Comparison of ENCODE assay signal across 9 cellular contexts in the genomic region with DNA sequence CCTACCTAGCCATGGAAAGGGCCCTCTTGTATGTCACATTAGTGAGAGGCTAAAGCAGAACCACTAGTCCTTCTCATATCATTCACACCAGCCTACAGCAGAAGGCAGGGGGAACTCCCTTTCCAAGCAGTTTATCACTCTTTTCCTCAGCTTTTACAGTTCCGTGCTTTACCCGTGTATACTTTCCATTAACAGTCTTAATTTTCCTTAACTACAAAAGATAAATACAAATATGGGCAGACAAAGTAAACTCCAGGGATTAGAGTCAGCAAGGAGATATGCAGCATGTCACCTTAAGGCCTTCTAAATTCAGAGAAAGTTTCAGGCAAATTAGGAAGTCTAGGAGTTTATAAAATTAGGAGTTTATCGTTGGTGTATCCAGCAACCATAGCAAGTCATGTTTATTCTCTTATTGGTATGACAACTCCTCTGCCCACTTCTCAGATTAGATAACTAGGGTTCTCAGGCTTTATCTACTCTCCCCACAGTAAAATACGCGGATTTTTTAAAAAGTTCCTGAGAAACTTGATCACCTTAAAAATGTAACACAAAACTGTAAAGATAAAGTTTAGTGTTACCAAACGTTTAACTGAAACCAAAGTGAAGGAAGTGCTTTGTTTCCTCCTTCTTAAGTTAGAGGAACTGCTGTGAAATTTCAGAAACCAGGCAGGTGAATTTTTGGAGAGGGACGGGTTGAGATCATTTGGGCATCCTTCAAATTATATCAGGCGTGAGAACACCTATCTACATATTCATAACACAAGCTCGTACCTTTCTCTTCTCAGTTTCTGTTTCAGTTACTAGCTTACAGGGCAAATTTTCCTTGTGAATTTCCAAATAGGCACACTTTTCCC. TPM values are rescaled to one million over a fixed set of nuclear protein-coding genes. Genes with fewer than 3 reads are reported as not detected.
DNase-seq lines count a peak whose midpoint lies in the region; TF ChIP-seq lines count a peak whose summit lies in the region.
"Had no signal": no experiment of that assay in that cellular context is flagged by ENCODE, and none has a peak within 500 bp of the region (broad histone marks: within the 10 kb centered on the region; RNA-seq: fewer than 3 reads in every experiment).

No MANE protein-coding gene starts in this region.

- peak overlapping the region; percentile 72 for H3K4me2 ChIP-seq in mammary epithelial cell (ENCODE audit: insufficient read depth, low read depth, low read length)

- peak overlapping the region; percentile 36 for H3K9ac ChIP-seq in HUES48 (ENCODE audit: low read depth, low read length)
- no peak overlapping the region for H3K9ac ChIP-seq in mammary epithelial cell (ENCODE audit: insufficient read depth, low read length)
- no peak overlapping the region for H3K9ac ChIP-seq in rectal smooth muscle tissue (ENCODE audit: low read length)

- DNase-seq in DMS53 (lab: John Stamatoyannopoulos, UW) (peak; percentile 70), DMS53 treated with DMSO at 0.1 percent for 48 hours (lab: John Stamatoyannopoulos, UW; ENCODE audit: unreplicated experiment) (no peak), mammary epithelial cell (no peak), C1 segment of cervical spinal cord (lab: John Stamatoyannopoulos, UW) (no peak), cerebellar cortex (ENCODE audit: low spot score) (no peak), ureter (ENCODE audit: low spot score) (no peak)

- H4K20me1 ChIP-seq in mammary epithelial cell (ENCODE audit: insufficient read depth, low read length) = no peaks in the 10 kb centered on the region

- no peak for TF ChIP-seq CTCF in mammary epithelial cell (conservative IDR thresholded peaks at IDR 0.05 in 1 of 2, IDR thresholded peaks at IDR 0.05 in 1 of 2; ENCODE audit: extremely low read depth in 1 of 2, insufficient read depth in 1 of 2, low read depth in 1 of 2, low read length in 2 of 2)

- BruUV-seq in mammary epithelial cell (replicated peaks; lab: Mats Ljungman, UMichigan) = no TSS peak

- H3K27me3 ChIP-seq in HUES48 (ENCODE audit: control insufficient read depth, insufficient read depth, low read length) (no peaks in the 10 kb centered on the region), mammary epithelial cell (ENCODE audit: insufficient read depth, low read length) (no peaks in the 10 kb centered on the region), rectal smooth muscle tissue (ENCODE audit: control insufficient read depth, insufficient read depth, low read length) (no peaks in the 10 kb centered on the region)

- H3K4me3 ChIP-seq in HUES48 (ENCODE audit: low read depth, low read length) = peak overlapping the region; percentile 43; the same call in 1 of the 2 replicates
- H3K4me3 ChIP-seq in mammary epithelial cell (replicated peaks in 1 of 3; ENCODE audit: insufficient read depth in 1 of 3, low read depth in 2 of 3, low read length in 3 of 3) = no peak overlapping the region
- H3K4me3 ChIP-seq in rectal smooth muscle tissue (ENCODE audit: low read length) = peak overlapping the region; percentile 19

- no peaks in the 10 kb centered on the region for H3K36me3 ChIP-seq in HUES48 (ENCODE audit: control insufficient read depth, insufficient read depth, low read length)
- no peaks in the 10 kb centered on the region for H3K36me3 ChIP-seq in mammary epithelial cell (ENCODE audit: insufficient read depth, low read length)
- H3K36me3 ChIP-seq in rectal smooth muscle tissue (ENCODE audit: control insufficient read depth, insufficient read depth, low read length) = no peaks in the 10 kb centered on the region

- dilution Hi-C loops in mammary epithelial cell (cut with HindIII; ENCODE audit: low sequenced_read_pairs) = no loop called here

- 68% methylated on average over 9 of the region's 9 CpGs for WGBS in mammary epithelial cell (ENCODE audit: low coverage, missing lambda C conversion rate)

- H3K4me1 ChIP-seq in HUES48 (ENCODE audit: control insufficient read depth, insufficient read depth, low read length) = peaks cover 37% of the 10 kb centered on the region
- H3K4me1 ChIP-seq in mammary epithelial cell (ENCODE audit: insufficient read depth, low read length) = peaks cover 27% of the 10 kb centered on the region
- no peaks in the 10 kb centered on the region for H3K4me1 ChIP-seq in rectal smooth muscle tissue (ENCODE audit: control insufficient read depth, insufficient read depth, low read length)

- intact Hi-C loops in mammary epithelial cell (cut with micrococcal nuclease) = loop anchor here (1.0 to 5.0 kb wide), 3 partner anchors 17 to 161 kb away; a partner anchor contains a TSS

- CTCF ChIA-PET in mammary epithelial cell (lab: Charles Lee; ENCODE audit: low non-redundant PET) = no interaction called here

- H2AFZ ChIP-seq in mammary epithelial cell (ENCODE audit: low read depth, low read length) = no peak overlapping the region

- H3K79me2 ChIP-seq in mammary epithelial cell (ENCODE audit: insufficient read depth, low read length) = no peaks in the 10 kb centered on the region

- in situ Hi-C loops in mammary epithelial cell (cut with MboI; ENCODE audit: low sequenced_read_pairs in 2 of 2) = loop anchor here in 1 of 2 donors (5.0 kb wide), 1 partner anchor 41 kb away; a partner anchor contains a TSS

- H3K9me3 ChIP-seq in HUES48 (ENCODE audit: control insufficient read depth, insufficient read depth, low read length) (no peaks in the 10 kb centered on the region), mammary epithelial cell (replicated peaks; ENCODE audit: insufficient read depth, low read length) (no peaks in the 10 kb centered on the region)

- peak overlapping the region; percentile 75 for H3K27ac ChIP-seq in HUES48 (ENCODE audit: low read depth, low read length)
- H3K27ac ChIP-seq in mammary epithelial cell (ENCODE audit: insufficient read depth, low read depth, low read length) = peak overlapping the region; percentile 21
- H3K27ac ChIP-seq in rectal smooth muscle tissue (ENCODE audit: low read depth, low read length) = no peak overlapping the region

RNA-seq across cellular contexts. Expression of a gene that starts 42.7 kb away (rescaled TPM):
- total RNA-seq in mammary epithelial cell = 10 to 100 TPM in 1 of 2 donors, 1 to 10 TPM in 1; 6.3 to 11.0 TPM
- polyA plus RNA-seq in mammary epithelial cell = 5.6 TPM
- 10.6 TPM for polyA minus RNA-seq in mammary epithelial cell
- total RNA-seq in ureter = 20.9 TPM

RNA-seq across cellular contexts. Expression of a gene that starts 57.8 kb away (rescaled TPM):
- not detected for total RNA-seq in mammary epithelial cell
- polyA plus RNA-seq in mammary epithelial cell = 0.01 TPM
- not detected for polyA minus RNA-seq in mammary epithelial cell
- 1.7 TPM for total RNA-seq in ureter
- total RNA-seq: A172 had no signal

Comparison
In these comparisons a context has a peak if more than half of its experiments do, and no peak if none do; other contexts are left out.
1. H3K4me3 ChIP-seq: peak in HUES48 (single experiment) and rectal smooth muscle tissue (single experiment); none in mammary epithelial cell (0 of 3).